In the genomic region with DNA sequence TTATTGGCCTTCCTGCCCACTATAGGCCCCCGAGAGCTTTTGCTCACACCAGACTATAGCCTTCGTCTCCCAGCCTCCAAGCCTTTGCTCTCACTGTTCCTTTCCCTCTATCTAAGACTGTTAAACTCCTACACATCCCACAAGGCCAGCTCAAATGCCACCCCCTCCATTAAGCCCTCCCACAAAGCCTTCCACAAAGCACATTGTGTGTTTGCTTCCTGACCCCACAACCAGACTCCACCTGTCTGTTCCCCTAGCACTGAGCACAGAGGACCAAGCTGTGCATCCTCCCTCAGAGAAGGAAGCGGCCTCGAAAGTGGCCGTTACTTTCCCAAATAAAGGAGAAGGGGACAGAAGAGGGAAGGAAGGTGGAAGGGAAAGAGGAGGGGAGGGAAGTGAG, we compare ENCODE assay signal across 1 cellular context.
TF ChIP-seq lines count a peak whose summit lies in the region.

No MANE protein-coding gene starts in this region.

TF ChIP-seq in H1, 55 proteins besides CTCF, POLR2A, EP300 and RAD21:
- TF ChIP-seq KDM5A (IDR thresholded peaks at IDR 0.05; ENCODE audit: low read length) (no peak), HDAC2 (IDR thresholded peaks at IDR 0.05; ENCODE audit: borderline replicate concordance in 1 of 2, low read depth in 2 of 2, low read length in 2 of 2) (no peak), BRCA1 (IDR thresholded peaks at IDR 0.05; ENCODE audit: low read depth, low read length) (no peak), KDM1A (IDR thresholded peaks at IDR 0.05; ENCODE audit: borderline replicate concordance, low read length) (no peak), CTBP2 (IDR thresholded peaks at IDR 0.05; ENCODE audit: borderline replicate concordance, insufficient read depth, insufficient read length, low read length) (no peak), POU5F1 (IDR thresholded peaks at IDR 0.05; ENCODE audit: low read depth, low read length) (no peak), EZH2 (IDR thresholded peaks at IDR 0.05; ENCODE audit: low read depth, low read length, severe bottlenecking) (no peak), CBX8 (IDR thresholded peaks at IDR 0.05; ENCODE audit: borderline replicate concordance, low read depth, low read length) (no peak), EGR1 (IDR thresholded peaks at IDR 0.05; ENCODE audit: borderline replicate concordance, low read depth, low read length) (no peak), ZNF274 (IDR thresholded peaks at IDR 0.05; ENCODE audit: borderline replicate concordance, extremely low read depth, low read length) (no peak)
TF ChIP-seq in H1: peak in this region for 0.
